26 cellular contexts compared by ENCODE assay signal in genomic region chr18:46414863-46415262, GRCh38.
"Had no signal": no experiment of that assay in that cellular context is flagged by ENCODE, and none has a peak within 500 bp of the region (broad histone marks: within the 10 kb centered on the region; RNA-seq: fewer than 3 reads in every experiment).

No MANE protein-coding gene starts in this region.

- H3K4me3 Mint-ChIP-seq: activated B cell treated with CpG ODN at 0.5 μM for 24 hours; activated CD4-positive, alpha-beta T cell treated with anti-CD3 and anti-CD28 coated beads for 36 hours; activated naive CD8-positive, alpha-beta T cell treated with anti-CD3 and anti-CD28 coated beads for 36 hours; activated T-cell treated with anti-CD3 and anti-CD28 coated beads, Interleukin-2, amount 50 U/mL, for 4 hours; immature natural killer cell; mesothelial cell of epicardium; naive thymus-derived CD8-positive, alpha-beta T cell; type B pancreatic cell had no signal

- H3K27ac ChIP-seq: coronary artery, epithelial cell of prostate, left lung, neutrophil, ovary, right atrium auricular region, thoracic aorta, vagina had no signal

- H3K4me1 Mint-ChIP-seq: activated B cell treated with CpG ODN at 0.5 μM for 24 hours; activated CD4-positive, alpha-beta T cell treated with anti-CD3 and anti-CD28 coated beads for 36 hours had no signal

- H3K36me3 ChIP-seq: heart right ventricle, left lung, neutrophil, ovary, right atrium auricular region, spleen, thoracic aorta, vagina had no signal

- H3K36me3 Mint-ChIP-seq: activated naive CD8-positive, alpha-beta T cell treated with anti-CD3 and anti-CD28 coated beads for 36 hours; mesothelial cell of epicardium; naive thymus-derived CD8-positive, alpha-beta T cell had no signal

- H3K9me3 ChIP-seq: heart right ventricle, left lung, neutrophil, ovary, psoas muscle, right atrium auricular region, spleen, thoracic aorta, vagina had no signal

- H3K9me3 Mint-ChIP-seq: activated B cell treated with CpG ODN at 0.5 μM for 24 hours; activated naive CD8-positive, alpha-beta T cell treated with anti-CD3 and anti-CD28 coated beads for 36 hours; activated T-cell treated with anti-CD3 and anti-CD28 coated beads, Interleukin-2, amount 50 U/mL, for 4 hours; immature natural killer cell; mesothelial cell of epicardium; naive thymus-derived CD8-positive, alpha-beta T cell; type B pancreatic cell had no signal

- H3K27me3 Mint-ChIP-seq: activated B cell treated with CpG ODN at 0.5 μM for 24 hours; activated CD4-positive, alpha-beta T cell treated with anti-CD3 and anti-CD28 coated beads for 36 hours; activated naive CD8-positive, alpha-beta T cell treated with anti-CD3 and anti-CD28 coated beads for 36 hours; naive thymus-derived CD8-positive, alpha-beta T cell; type B pancreatic cell had no signal

- H3K27ac Mint-ChIP-seq: activated B cell treated with CpG ODN at 0.5 μM for 24 hours; activated CD4-positive, alpha-beta T cell treated with anti-CD3 and anti-CD28 coated beads for 36 hours; activated naive CD8-positive, alpha-beta T cell treated with anti-CD3 and anti-CD28 coated beads for 36 hours; mesothelial cell of epicardium; naive thymus-derived CD8-positive, alpha-beta T cell; type B pancreatic cell had no signal

- H3K27me3 ChIP-seq: heart right ventricle, left lung, ovary, right atrium auricular region, spleen, vagina had no signal

- H3K4me3 ChIP-seq: coronary artery, heart right ventricle, left lung, ovary, psoas muscle, right atrium auricular region, spleen, thoracic aorta, vagina had no signal

- ATAC-seq: activated CD4-positive, alpha-beta T cell treated with anti-CD3 and anti-CD28 coated beads for 36 hours; activated T-cell treated with anti-CD3 and anti-CD28 coated beads, Interleukin-2, amount 50 U/mL, for 4 hours; heart right ventricle; left lung; naive thymus-derived CD8-positive, alpha-beta T cell; psoas muscle had no signal

- DNase-seq: activated B cell treated with CpG ODN at 0.5 μM for 24 hours; activated CD4-positive, alpha-beta T cell treated with anti-CD3 and anti-CD28 coated beads for 36 hours; activated CD4-positive, alpha-beta T cell treated with anti-CD3 and anti-CD28 coated beads, Interleukin-2, amount 50 U/mL, for 48 hours; activated CD8-positive, alpha-beta memory T cell treated with anti-CD3 and anti-CD28 coated beads, Interleukin-2, amount 50 U/mL, for 48 hours; activated naive CD4-positive, alpha-beta T cell treated with Interleukin-2 at 50 U/mL for 16 hours; activated naive CD8-positive, alpha-beta T cell treated with anti-CD3 and anti-CD28 coated beads for 36 hours; activated T-cell treated with anti-CD3 and anti-CD28 coated beads, Interleukin-2, amount 50 U/mL, for 4 hours; cerebellar nuclear complex; heart right ventricle; immature natural killer cell; left lung; naive thymus-derived CD8-positive, alpha-beta T cell; psoas muscle; spleen; stimulated activated CD4-positive, alpha-beta T cell treated with anti-CD3 and anti-CD28 coated beads, Interleukin-4, amount 100 ng/mL, for 1 hour; stimulated activated naive CD4-positive, alpha-beta T cell; T-helper 9 cell had no signal
